In the genomic region with DNA sequence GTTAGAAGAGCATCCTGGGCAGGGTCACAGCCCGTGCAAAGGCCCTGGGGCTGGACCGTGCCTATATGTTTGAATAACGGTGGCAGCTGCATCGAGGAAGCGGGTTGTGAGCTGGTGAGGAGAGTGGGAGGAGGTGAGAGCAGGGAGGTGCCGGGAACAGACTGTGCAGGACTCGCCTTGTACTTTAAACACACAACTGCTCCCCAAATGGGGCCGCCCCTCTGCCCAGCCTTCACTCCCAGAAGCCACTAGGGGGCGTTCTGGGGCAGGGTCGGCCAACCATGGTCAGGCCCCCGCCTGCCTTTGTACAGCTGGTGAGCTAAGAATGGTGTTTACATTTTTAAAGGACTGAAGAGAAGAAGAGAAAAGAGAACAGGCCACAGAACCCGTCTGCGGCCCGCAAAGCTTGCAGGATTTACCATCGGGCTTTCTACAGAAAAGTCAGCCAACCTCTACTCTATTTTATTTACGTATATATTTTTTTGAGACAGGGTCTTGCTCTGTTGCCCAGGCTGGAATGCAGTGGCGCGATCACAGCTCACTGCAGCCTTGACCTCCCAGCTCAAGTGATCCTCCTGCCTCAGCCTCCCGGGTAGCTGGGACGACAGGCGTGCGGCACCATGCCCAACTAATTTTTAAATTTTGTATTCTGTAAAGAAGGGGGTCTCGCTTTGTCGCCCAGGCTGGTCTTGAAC, we compare ENCODE assay signal across 2 cellular contexts.
TF ChIP-seq lines count a peak whose summit lies in the region.
"Not testable (repeated sequence)": the region's sequence is repeated elsewhere in the genome, so short reads cannot be mapped to it uniquely, and the experiment has no call there.

No MANE protein-coding gene starts in this region.

TF ChIP-seq in A549, 52 proteins besides CTCF, POLR2A, EP300 and RAD21:
- TF ChIP-seq SMC3 (IDR thresholded peaks at IDR 0.05) = peak; percentile 50

TF ChIP-seq in HepG2, 621 proteins besides CTCF, POLR2A, EP300 and RAD21:
- TF ChIP-seq, protein P1, sequence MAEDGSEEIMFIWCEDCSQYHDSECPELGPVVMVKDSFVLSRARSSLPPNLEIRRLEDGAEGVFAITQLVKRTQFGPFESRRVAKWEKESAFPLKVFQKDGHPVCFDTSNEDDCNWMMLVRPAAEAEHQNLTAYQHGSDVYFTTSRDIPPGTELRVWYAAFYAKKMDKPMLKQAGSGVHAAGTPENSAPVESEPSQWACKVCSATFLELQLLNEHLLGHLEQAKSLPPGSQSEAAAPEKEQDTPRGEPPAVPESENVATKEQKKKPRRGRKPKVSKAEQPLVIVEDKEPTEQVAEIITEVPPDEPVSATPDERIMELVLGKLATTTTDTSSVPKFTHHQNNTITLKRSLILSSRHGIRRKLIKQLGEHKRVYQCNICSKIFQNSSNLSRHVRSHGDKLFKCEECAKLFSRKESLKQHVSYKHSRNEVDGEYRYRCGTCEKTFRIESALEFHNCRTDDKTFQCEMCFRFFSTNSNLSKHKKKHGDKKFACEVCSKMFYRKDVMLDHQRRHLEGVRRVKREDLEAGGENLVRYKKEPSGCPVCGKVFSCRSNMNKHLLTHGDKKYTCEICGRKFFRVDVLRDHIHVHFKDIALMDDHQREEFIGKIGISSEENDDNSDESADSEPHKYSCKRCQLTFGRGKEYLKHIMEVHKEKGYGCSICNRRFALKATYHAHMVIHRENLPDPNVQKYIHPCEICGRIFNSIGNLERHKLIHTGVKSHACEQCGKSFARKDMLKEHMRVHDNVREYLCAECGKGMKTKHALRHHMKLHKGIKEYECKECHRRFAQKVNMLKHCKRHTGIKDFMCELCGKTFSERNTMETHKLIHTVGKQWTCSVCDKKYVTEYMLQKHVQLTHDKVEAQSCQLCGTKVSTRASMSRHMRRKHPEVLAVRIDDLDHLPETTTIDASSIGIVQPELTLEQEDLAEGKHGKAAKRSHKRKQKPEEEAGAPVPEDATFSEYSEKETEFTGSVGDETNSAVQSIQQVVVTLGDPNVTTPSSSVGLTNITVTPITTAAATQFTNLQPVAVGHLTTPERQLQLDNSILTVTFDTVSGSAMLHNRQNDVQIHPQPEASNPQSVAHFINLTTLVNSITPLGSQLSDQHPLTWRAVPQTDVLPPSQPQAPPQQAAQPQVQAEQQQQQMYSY (CRISPR knock-in tag; IDR thresholded peaks at IDR 0.05) = peak; percentile 68; the same call in 1 of the 2 replicates
- TF ChIP-seq HNF4A (CRISPR knock-in tag; IDR thresholded peaks at IDR 0.05) = peak; percentile 23; the same call in 1 of the 2 replicates
- 0 out of 2 replicates have a peak, but pooled peaks have one; percentile 42 for TF ChIP-seq ZNF263 (CRISPR knock-in tag; IDR thresholded peaks at IDR 0.05)
- peak; percentile 13; the same call in 1 of the 2 replicates for TF ChIP-seq KDM1A (CRISPR knock-in tag; IDR thresholded peaks at IDR 0.05)
- TF ChIP-seq, protein P2, sequence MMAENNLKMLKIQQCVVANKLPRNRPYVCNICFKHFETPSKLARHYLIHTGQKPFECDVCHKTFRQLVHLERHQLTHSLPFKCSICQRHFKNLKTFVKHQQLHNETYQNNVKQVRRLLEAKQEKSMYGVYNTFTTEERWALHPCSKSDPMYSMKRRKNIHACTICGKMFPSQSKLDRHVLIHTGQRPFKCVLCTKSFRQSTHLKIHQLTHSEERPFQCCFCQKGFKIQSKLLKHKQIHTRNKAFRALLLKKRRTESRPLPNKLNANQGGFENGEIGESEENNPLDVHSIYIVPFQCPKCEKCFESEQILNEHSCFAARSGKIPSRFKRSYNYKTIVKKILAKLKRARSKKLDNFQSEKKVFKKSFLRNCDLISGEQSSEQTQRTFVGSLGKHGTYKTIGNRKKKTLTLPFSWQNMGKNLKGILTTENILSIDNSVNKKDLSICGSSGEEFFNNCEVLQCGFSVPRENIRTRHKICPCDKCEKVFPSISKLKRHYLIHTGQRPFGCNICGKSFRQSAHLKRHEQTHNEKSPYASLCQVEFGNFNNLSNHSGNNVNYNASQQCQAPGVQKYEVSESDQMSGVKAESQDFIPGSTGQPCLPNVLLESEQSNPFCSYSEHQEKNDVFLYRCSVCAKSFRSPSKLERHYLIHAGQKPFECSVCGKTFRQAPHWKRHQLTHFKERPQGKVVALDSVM (CRISPR knock-in tag; IDR thresholded peaks at IDR 0.05) = peak; percentile 73
- TF ChIP-seq, protein P3, sequence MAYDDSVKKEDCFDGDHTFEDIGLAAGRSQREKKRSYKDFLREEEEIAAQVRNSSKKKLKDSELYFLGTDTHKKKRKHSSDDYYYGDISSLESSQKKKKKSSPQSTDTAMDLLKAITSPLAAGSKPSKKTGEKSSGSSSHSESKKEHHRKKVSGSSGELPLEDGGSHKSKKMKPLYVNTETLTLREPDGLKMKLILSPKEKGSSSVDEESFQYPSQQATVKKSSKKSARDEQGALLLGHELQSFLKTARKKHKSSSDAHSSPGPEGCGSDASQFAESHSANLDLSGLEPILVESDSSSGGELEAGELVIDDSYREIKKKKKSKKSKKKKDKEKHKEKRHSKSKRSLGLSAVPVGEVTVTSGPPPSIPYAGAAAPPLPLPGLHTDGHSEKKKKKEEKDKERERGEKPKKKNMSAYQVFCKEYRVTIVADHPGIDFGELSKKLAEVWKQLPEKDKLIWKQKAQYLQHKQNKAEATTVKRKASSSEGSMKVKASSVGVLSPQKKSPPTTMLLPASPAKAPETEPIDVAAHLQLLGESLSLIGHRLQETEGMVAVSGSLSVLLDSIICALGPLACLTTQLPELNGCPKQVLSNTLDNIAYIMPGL (CRISPR knock-in tag; IDR thresholded peaks at IDR 0.05; ENCODE audit: borderline replicate concordance in 1 of 2, low read depth in 1 of 2) = 0 out of 4 replicates have a peak, but pooled peaks of 1 of the 2 experiments have one; percentile 26
- TF ChIP-seq, protein P4, sequence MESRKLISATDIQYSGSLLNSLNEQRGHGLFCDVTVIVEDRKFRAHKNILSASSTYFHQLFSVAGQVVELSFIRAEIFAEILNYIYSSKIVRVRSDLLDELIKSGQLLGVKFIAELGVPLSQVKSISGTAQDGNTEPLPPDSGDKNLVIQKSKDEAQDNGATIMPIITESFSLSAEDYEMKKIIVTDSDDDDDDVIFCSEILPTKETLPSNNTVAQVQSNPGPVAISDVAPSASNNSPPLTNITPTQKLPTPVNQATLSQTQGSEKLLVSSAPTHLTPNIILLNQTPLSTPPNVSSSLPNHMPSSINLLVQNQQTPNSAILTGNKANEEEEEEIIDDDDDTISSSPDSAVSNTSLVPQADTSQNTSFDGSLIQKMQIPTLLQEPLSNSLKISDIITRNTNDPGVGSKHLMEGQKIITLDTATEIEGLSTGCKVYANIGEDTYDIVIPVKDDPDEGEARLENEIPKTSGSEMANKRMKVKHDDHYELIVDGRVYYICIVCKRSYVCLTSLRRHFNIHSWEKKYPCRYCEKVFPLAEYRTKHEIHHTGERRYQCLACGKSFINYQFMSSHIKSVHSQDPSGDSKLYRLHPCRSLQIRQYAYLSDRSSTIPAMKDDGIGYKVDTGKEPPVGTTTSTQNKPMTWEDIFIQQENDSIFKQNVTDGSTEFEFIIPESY (CRISPR knock-in tag; IDR thresholded peaks at IDR 0.05) = peak; percentile 54; the same call in 1 of the 2 replicates
- TF ChIP-seq, protein P5, sequence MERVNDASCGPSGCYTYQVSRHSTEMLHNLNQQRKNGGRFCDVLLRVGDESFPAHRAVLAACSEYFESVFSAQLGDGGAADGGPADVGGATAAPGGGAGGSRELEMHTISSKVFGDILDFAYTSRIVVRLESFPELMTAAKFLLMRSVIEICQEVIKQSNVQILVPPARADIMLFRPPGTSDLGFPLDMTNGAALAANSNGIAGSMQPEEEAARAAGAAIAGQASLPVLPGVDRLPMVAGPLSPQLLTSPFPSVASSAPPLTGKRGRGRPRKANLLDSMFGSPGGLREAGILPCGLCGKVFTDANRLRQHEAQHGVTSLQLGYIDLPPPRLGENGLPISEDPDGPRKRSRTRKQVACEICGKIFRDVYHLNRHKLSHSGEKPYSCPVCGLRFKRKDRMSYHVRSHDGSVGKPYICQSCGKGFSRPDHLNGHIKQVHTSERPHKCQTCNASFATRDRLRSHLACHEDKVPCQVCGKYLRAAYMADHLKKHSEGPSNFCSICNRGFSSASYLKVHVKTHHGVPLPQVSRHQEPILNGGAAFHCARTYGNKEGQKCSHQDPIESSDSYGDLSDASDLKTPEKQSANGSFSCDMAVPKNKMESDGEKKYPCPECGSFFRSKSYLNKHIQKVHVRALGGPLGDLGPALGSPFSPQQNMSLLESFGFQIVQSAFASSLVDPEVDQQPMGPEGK (CRISPR knock-in tag; IDR thresholded peaks at IDR 0.05) = peak; percentile 76
- TF ChIP-seq STAG1 (CRISPR knock-in tag; IDR thresholded peaks at IDR 0.05) = peak; percentile 68
- TF ChIP-seq, protein P6, sequence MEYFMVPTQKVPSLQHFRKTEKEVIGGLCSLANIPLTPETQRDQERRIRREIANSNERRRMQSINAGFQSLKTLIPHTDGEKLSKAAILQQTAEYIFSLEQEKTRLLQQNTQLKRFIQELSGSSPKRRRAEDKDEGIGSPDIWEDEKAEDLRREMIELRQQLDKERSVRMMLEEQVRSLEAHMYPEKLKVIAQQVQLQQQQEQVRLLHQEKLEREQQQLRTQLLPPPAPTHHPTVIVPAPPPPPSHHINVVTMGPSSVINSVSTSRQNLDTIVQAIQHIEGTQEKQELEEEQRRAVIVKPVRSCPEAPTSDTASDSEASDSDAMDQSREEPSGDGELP (IDR thresholded peaks at IDR 0.05; ENCODE audit: borderline replicate concordance, low read depth) = peak; percentile 81; the same call in 1 of the 2 replicates
- 0 out of 2 replicates have a peak, but pooled peaks have one; percentile 26 for TF ChIP-seq SAP130 (CRISPR knock-in tag; IDR thresholded peaks at IDR 0.05; ENCODE audit: low read depth)
- peak; percentile 74 for TF ChIP-seq ZNF121 (CRISPR knock-in tag; IDR thresholded peaks at IDR 0.05)
- TF ChIP-seq, protein P7, sequence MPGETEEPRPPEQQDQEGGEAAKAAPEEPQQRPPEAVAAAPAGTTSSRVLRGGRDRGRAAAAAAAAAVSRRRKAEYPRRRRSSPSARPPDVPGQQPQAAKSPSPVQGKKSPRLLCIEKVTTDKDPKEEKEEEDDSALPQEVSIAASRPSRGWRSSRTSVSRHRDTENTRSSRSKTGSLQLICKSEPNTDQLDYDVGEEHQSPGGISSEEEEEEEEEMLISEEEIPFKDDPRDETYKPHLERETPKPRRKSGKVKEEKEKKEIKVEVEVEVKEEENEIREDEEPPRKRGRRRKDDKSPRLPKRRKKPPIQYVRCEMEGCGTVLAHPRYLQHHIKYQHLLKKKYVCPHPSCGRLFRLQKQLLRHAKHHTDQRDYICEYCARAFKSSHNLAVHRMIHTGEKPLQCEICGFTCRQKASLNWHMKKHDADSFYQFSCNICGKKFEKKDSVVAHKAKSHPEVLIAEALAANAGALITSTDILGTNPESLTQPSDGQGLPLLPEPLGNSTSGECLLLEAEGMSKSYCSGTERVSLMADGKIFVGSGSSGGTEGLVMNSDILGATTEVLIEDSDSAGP (CRISPR knock-in tag; IDR thresholded peaks at IDR 0.05; ENCODE audit: borderline replicate concordance) = peak; percentile 46; the same call in 1 of the 2 replicates
- 0 out of 2 replicates have a peak, but pooled peaks have one; percentile 20 for TF ChIP-seq ZFY (CRISPR knock-in tag; IDR thresholded peaks at IDR 0.05)
- TF ChIP-seq, protein P8, sequence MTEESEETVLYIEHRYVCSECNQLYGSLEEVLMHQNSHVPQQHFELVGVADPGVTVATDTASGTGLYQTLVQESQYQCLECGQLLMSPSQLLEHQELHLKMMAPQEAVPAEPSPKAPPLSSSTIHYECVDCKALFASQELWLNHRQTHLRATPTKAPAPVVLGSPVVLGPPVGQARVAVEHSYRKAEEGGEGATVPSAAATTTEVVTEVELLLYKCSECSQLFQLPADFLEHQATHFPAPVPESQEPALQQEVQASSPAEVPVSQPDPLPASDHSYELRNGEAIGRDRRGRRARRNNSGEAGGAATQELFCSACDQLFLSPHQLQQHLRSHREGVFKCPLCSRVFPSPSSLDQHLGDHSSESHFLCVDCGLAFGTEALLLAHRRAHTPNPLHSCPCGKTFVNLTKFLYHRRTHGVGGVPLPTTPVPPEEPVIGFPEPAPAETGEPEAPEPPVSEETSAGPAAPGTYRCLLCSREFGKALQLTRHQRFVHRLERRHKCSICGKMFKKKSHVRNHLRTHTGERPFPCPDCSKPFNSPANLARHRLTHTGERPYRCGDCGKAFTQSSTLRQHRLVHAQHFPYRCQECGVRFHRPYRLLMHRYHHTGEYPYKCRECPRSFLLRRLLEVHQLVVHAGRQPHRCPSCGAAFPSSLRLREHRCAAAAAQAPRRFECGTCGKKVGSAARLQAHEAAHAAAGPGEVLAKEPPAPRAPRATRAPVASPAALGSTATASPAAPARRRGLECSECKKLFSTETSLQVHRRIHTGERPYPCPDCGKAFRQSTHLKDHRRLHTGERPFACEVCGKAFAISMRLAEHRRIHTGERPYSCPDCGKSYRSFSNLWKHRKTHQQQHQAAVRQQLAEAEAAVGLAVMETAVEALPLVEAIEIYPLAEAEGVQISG (CRISPR knock-in tag; IDR thresholded peaks at IDR 0.05) = 0 out of 2 replicates have a peak, but pooled peaks have one; percentile 22
- TF ChIP-seq ZFX (CRISPR knock-in tag; IDR thresholded peaks at IDR 0.05; ENCODE audit: low read depth) = 0 out of 2 replicates have a peak, but pooled peaks have one; percentile 32
- TF ChIP-seq ZBTB7B (CRISPR knock-in tag; IDR thresholded peaks at IDR 0.05) = 0 out of 2 replicates have a peak, but pooled peaks have one; percentile 27
- 0 out of 2 replicates have a peak, but pooled peaks have one; percentile 14 for TF ChIP-seq SMC3 (IDR thresholded peaks at IDR 0.05; ENCODE audit: low read length)
- TF ChIP-seq FOXA3 (CRISPR knock-in tag; IDR thresholded peaks at IDR 0.05) = peak; percentile 46; the same call in 1 of the 2 replicates
- TF ChIP-seq, protein P9, sequence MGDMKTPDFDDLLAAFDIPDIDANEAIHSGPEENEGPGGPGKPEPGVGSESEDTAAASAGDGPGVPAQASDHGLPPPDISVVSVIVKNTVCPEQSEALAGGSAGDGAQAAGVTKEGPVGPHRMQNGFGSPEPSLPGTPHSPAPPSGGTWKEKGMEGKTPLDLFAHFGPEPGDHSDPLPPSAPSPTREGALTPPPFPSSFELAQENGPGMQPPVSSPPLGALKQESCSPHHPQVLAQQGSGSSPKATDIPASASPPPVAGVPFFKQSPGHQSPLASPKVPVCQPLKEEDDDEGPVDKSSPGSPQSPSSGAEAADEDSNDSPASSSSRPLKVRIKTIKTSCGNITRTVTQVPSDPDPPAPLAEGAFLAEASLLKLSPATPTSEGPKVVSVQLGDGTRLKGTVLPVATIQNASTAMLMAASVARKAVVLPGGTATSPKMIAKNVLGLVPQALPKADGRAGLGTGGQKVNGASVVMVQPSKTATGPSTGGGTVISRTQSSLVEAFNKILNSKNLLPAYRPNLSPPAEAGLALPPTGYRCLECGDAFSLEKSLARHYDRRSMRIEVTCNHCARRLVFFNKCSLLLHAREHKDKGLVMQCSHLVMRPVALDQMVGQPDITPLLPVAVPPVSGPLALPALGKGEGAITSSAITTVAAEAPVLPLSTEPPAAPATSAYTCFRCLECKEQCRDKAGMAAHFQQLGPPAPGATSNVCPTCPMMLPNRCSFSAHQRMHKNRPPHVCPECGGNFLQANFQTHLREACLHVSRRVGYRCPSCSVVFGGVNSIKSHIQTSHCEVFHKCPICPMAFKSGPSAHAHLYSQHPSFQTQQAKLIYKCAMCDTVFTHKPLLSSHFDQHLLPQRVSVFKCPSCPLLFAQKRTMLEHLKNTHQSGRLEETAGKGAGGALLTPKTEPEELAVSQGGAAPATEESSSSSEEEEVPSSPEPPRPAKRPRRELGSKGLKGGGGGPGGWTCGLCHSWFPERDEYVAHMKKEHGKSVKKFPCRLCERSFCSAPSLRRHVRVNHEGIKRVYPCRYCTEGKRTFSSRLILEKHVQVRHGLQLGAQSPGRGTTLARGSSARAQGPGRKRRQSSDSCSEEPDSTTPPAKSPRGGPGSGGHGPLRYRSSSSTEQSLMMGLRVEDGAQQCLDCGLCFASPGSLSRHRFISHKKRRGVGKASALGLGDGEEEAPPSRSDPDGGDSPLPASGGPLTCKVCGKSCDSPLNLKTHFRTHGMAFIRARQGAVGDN (CRISPR knock-in tag; IDR thresholded peaks at IDR 0.05) = peak; percentile 23; the same call in 1 of the 2 replicates
- peak; percentile 82 for TF ChIP-seq ZMYM3 (CRISPR knock-in tag; IDR thresholded peaks at IDR 0.05)
- peak; percentile 92 for TF ChIP-seq ZKSCAN5 (CRISPR knock-in tag; IDR thresholded peaks at IDR 0.05)
- not testable (repeated sequence) for TF ChIP-seq SOX6 (IDR thresholded peaks at IDR 0.05)
- 0 out of 2 replicates have a peak, but pooled peaks have one; percentile 24 for TF ChIP-seq SOX6 (CRISPR knock-in tag; IDR thresholded peaks at IDR 0.05)
